Comparison of ENCODE assay signal across 8 cellular contexts in the genomic region with DNA sequence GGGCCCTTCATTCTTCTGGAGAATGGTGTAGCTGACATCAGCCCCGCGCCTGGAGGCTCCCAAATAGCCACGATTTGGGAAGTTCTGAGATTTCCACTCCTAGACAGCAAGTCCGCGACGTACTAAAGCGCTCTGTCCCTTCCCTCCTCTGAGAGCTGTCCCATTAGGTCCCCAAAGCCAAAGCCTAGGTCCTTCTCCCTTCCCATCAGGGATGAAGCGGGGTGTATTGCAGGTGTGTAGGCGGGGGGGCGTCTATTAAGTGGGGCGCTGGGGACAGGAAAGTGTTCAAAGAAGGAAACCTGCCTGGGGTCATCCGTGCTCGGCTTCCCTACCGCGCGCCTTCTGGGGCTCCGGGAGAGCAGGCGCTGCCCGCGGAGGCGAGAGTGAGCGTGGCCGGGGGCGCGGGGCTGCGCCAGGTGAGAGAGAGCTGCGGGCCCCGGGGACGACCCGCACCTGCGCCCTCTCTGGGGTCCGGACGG. TPM values are rescaled to one million over a fixed set of nuclear protein-coding genes. Genes with fewer than 3 reads are reported as not detected.
DNase-seq lines count a peak whose midpoint lies in the region; ATAC-seq, FAIRE-seq and TF ChIP-seq lines count a peak whose summit lies in the region.

No MANE protein-coding gene starts in this region.

- H3K27ac ChIP-seq in esophagus (ENCODE audit: low read depth in 2 of 2, low read length in 1 of 2) = peak overlapping the region; percentile 69 to 78
- no peak overlapping the region for H3K27ac ChIP-seq in neural progenitor cell

- ATAC-seq in GM18861 (IDR thresholded peaks at IDR 0.05; ENCODE audit: unreplicated experiment) = no peak

- H2AFZ ChIP-seq in neural progenitor cell (replicated peaks) = peak overlapping the region; percentile 97

- TF ChIP-seq CTCF in neural progenitor cell (IDR thresholded peaks at IDR 0.05) = no peak

- H3K27ac Mint-ChIP-seq in neural progenitor cell = no peak overlapping the region

- no peaks in the 10 kb centered on the region for H3K4me1 Mint-ChIP-seq in neural progenitor cell

- DNase-seq in GM12891 (ENCODE audit: insufficient read length, low spot score) = no peak
- DNase-seq in MG63 = no peak
- DNase-seq in neural progenitor cell (ENCODE audit: low spot score) = peak; percentile 37
- DNase-seq in NCI-H774 (lab: John Stamatoyannopoulos, UW) = no peak
- no peak for DNase-seq in activated CD8-positive, alpha-beta memory T cell treated with anti-CD3 and anti-CD28 coated beads for 24 hours
- no peak for DNase-seq in AML-193 (lab: John Stamatoyannopoulos, UW)

- H3K27me3 ChIP-seq in MG63 = no peaks in the 10 kb centered on the region
- H3K27me3 ChIP-seq in esophagus (ENCODE audit: control insufficient read depth in 1 of 2, insufficient read depth in 2 of 2, low read length in 2 of 2) = peaks cover 0 to 3% of the 10 kb centered on the region in 2 donors
- H3K27me3 ChIP-seq in neural progenitor cell = peaks cover 80% of the 10 kb centered on the region

- 3 to 4% methylated on average over 33 of the region's 33 CpGs for WGBS in esophagus, 2 donors

- peak; percentile 50 for FAIRE-seq in GM12891 (lab: Jason Lieb, UNC)

- no peaks in the 10 kb centered on the region for H3K79me2 ChIP-seq in neural progenitor cell (ENCODE audit: low read depth)

- no peak overlapping the region for H3K9ac ChIP-seq in neural progenitor cell

- TF ChIP-seq POLR2A in GM12891 (IDR thresholded peaks at IDR 0.05; ENCODE audit: low read depth, low read length) = no peak

- H3K36me3 Mint-ChIP-seq in neural progenitor cell = no peaks in the 10 kb centered on the region

- peaks cover 2% of the 10 kb centered on the region for H3K9me3 Mint-ChIP-seq in neural progenitor cell

- H3K4me3 ChIP-seq in MG63 (peak overlapping the region; percentile 66), esophagus (ENCODE audit: low read depth in 1 of 2, low read length in 2 of 2) (peak overlapping the region; percentile 65 to 95), neural progenitor cell (peak overlapping the region; percentile 82)

- peak overlapping the region; percentile 92 for H3K4me2 ChIP-seq in neural progenitor cell

- H3K36me3 ChIP-seq in MG63 = no peaks in the 10 kb centered on the region
- H3K36me3 ChIP-seq in esophagus (ENCODE audit: control insufficient read depth in 2 of 2, insufficient read depth in 2 of 2, low read length in 1 of 2) = no peaks in the 10 kb centered on the region
- no peaks in the 10 kb centered on the region for H3K36me3 ChIP-seq in neural progenitor cell

- peaks cover 32% of the 10 kb centered on the region for H3K27me3 Mint-ChIP-seq in neural progenitor cell (ENCODE audit: insufficient read depth, low read depth)

- H3K9me3 ChIP-seq in MG63 = no peaks in the 10 kb centered on the region
- no peaks in the 10 kb centered on the region for H3K9me3 ChIP-seq in esophagus (ENCODE audit: control insufficient read depth in 2 of 2, insufficient read depth in 1 of 2, low read depth in 1 of 2, low read length in 1 of 2)
- H3K9me3 ChIP-seq in neural progenitor cell (ENCODE audit: low read depth) = no peaks in the 10 kb centered on the region

- peak overlapping the region; percentile 86 for H3K4me3 Mint-ChIP-seq in neural progenitor cell

- peaks cover 0 to 8% of the 10 kb centered on the region in 2 donors for H3K4me1 ChIP-seq in esophagus (ENCODE audit: control insufficient read depth in 2 of 2, insufficient read depth in 2 of 2, low read length in 1 of 2)
- no peaks in the 10 kb centered on the region for H3K4me1 ChIP-seq in neural progenitor cell

- no peaks in the 10 kb centered on the region for H4K20me1 ChIP-seq in neural progenitor cell (ENCODE audit: low read depth)

- H3F3A ChIP-seq in neural progenitor cell (ENCODE audit: low read depth) = no peaks in the 10 kb centered on the region

TF ChIP-seq in GM12891, 5 proteins besides CTCF, POLR2A, EP300 and RAD21:
- TF ChIP-seq PAX5 (IDR thresholded peaks at IDR 0.05; ENCODE audit: insufficient read depth, low read length, severe bottlenecking) (no peak), TAF1 (IDR thresholded peaks at IDR 0.05; ENCODE audit: low read depth, low read length) (no peak)

RNA-seq across cellular contexts. Expression of gene MOXD1, which starts 0.6 kb away (rescaled TPM):
- 5.2 TPM for polyA plus RNA-seq in GM12891 (2012; ENCODE audit: low read depth, missing spikeins)
- 1.9 and 2.9 TPM in 2 replicates for total RNA-seq in MG63 (2014; rRNA removed; shearing (Covaris generic); ENCODE audit: low replicate concordance)
- 10 to 100 TPM in 1 of 2 donors, 1 to 10 TPM in 1; 9.0 to 15.4 TPM for polyA plus RNA-seq in esophagus
- 2.3 and 4.8 TPM in 2 replicates for total RNA-seq in neural progenitor cell (ENCODE audit: low replicate concordance)
